8 cellular contexts compared by ENCODE assay signal in the genomic region with DNA sequence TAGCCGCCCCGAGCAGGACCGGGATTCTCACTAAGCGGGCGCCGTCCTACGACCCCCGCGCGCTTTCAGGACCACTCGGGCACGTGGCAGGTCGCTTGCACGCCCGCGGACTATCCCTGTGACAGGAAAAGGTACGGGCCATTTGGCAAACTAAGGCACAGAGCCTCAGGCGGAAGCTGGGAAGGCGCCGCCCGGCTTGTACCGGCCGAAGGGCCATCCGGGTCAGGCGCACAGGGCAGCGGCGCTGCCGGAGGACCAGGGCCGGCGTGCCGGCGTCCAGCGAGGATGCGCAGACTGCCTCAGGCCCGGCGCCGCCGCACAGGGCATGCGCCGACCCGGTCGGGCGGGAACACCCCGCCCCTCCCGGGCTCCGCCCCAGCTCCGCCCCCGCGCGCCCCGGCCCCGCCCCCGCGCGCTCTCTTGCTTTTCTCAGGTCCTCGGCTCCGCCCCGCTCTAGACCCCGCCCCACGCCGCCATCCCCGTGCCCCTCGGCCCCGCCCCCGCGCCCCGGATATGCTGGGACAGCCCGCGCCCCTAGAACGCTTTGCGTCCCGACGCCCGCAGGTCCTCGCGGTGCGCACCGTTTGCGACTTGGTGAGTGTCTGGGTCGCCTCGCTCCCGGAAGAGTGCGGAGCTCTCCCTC. TPM values are rescaled to one million over a fixed set of nuclear protein-coding genes. Genes with fewer than 3 reads are reported as not detected.
DNase-seq lines count a peak whose midpoint lies in the region; ATAC-seq and TF ChIP-seq lines count a peak whose summit lies in the region.

A gene (plus strand): TSS at position 539 of the 643 bp plus-strand sequence.

- POLR2A ChIA-PET in CD4-positive, alpha-beta T cell (lab: Charles Lee), result interaction anchor here (0.6 to 3.3 kb wide), 4 partner anchors 430 to 834 kb away, joined by 3 to 26 read pairs (median 10); a partner anchor contains a TSS

- H3K4me1 ChIP-seq in tibial artery, result peaks cover 0 to 17% (median 12%) of the 10 kb centered on the region in 4 donors

- H3K9me3 ChIP-seq in CD4-positive, alpha-beta T cell (ENCODE audit: control insufficient read depth, low read length), result no peaks in the 10 kb centered on the region
- H3K9me3 ChIP-seq in tibial artery, result no peaks in the 10 kb centered on the region

- H3K9me3 Mint-ChIP-seq in CD4-positive, alpha-beta T cell, result no peaks in the 10 kb centered on the region
- H3K9me3 Mint-ChIP-seq in activated naive CD8-positive, alpha-beta T cell treated with anti-CD3 and anti-CD28 coated beads, Interleukin-2, amount 50 U/mL, for 24 hours, result no peaks in the 10 kb centered on the region

- no peak for TF ChIP-seq CTCF in CD4-positive, alpha-beta T cell (IDR thresholded peaks at IDR 0.05)
- no peak for TF ChIP-seq CTCF in tibial artery (IDR thresholded peaks at IDR 0.05)

- H3K4me3 ChIP-seq in tibial artery, result peak within 1 kb of the TSS; percentile 59 to 93

- peak; percentile 98 for ATAC-seq in CD4-positive, alpha-beta T cell (ENCODE audit: poor library complexity)
- ATAC-seq in GM19351 (IDR thresholded peaks at IDR 0.05; ENCODE audit: unreplicated experiment) (peak; percentile 88), HG03520 (IDR thresholded peaks at IDR 0.05; ENCODE audit: unreplicated experiment) (peak; percentile 87)
- ATAC-seq in activated naive CD8-positive, alpha-beta T cell treated with anti-CD3 and anti-CD28 coated beads, Interleukin-2, amount 50 U/mL, for 24 hours, result peak; percentile 93

- H3K27ac ChIP-seq in CD4-positive, alpha-beta T cell (ENCODE audit: low read depth, low read length), result peak within 1 kb of the TSS; percentile 58
- peak within 1 kb of the TSS; percentile 81 to 88 for H3K27ac ChIP-seq in tibial artery

- no peaks in the 10 kb centered on the region for H3K27me3 ChIP-seq in CD4-positive, alpha-beta T cell (ENCODE audit: control insufficient read depth, insufficient read depth, low read length)
- H3K27me3 ChIP-seq in tibial artery, result no peaks in the 10 kb centered on the region

- peaks cover 22% of the 10 kb centered on the region for H3K4me1 Mint-ChIP-seq in CD4-positive, alpha-beta T cell (ENCODE audit: low read depth)
- H3K4me1 Mint-ChIP-seq in activated naive CD8-positive, alpha-beta T cell treated with anti-CD3 and anti-CD28 coated beads, Interleukin-2, amount 50 U/mL, for 24 hours, result peaks cover 11% of the 10 kb centered on the region

- peaks cover 0 to 16% (median 3%) of the 10 kb centered on the region in 3 donors for H3K36me3 ChIP-seq in tibial artery

- H3K27me3 Mint-ChIP-seq in CD4-positive, alpha-beta T cell, result no peaks in the 10 kb centered on the region
- H3K27me3 Mint-ChIP-seq in activated naive CD8-positive, alpha-beta T cell treated with anti-CD3 and anti-CD28 coated beads, Interleukin-2, amount 50 U/mL, for 24 hours, result no peaks in the 10 kb centered on the region

- H3K36me3 Mint-ChIP-seq in CD4-positive, alpha-beta T cell (ENCODE audit: low read depth), result peaks cover 12% of the 10 kb centered on the region
- H3K36me3 Mint-ChIP-seq in activated naive CD8-positive, alpha-beta T cell treated with anti-CD3 and anti-CD28 coated beads, Interleukin-2, amount 50 U/mL, for 24 hours (ENCODE audit: low read depth), result peaks cover 2% of the 10 kb centered on the region

- peak within 1 kb of the TSS; percentile 90 for H3K27ac Mint-ChIP-seq in CD4-positive, alpha-beta T cell
- H3K27ac Mint-ChIP-seq in activated naive CD8-positive, alpha-beta T cell treated with anti-CD3 and anti-CD28 coated beads, Interleukin-2, amount 50 U/mL, for 24 hours, result peak within 1 kb of the TSS; percentile 59

- peak within 1 kb of the TSS; percentile 93 for H3K4me3 Mint-ChIP-seq in CD4-positive, alpha-beta T cell
- peak within 1 kb of the TSS; percentile 83 for H3K4me3 Mint-ChIP-seq in activated naive CD8-positive, alpha-beta T cell treated with anti-CD3 and anti-CD28 coated beads, Interleukin-2, amount 50 U/mL, for 24 hours

- DNase-seq in CD4-positive, alpha-beta T cell, result peak; percentile 97 to 99 (median 99)
- DNase-seq in SKM-1 treated with dmso at 0.1 percent for 144 hours (lab: John Stamatoyannopoulos, UW; ENCODE audit: unreplicated experiment) (peak; percentile 68), cardiac septum (ENCODE audit: low spot score) (peak; percentile 96), pons (ENCODE audit: low spot score) (peak; percentile 80), tibial artery (peak; percentile 95 to 96)
- peak; percentile 99 for DNase-seq in activated naive CD8-positive, alpha-beta T cell treated with anti-CD3 and anti-CD28 coated beads, Interleukin-2, amount 50 U/mL, for 24 hours

- intact Hi-C loops in CD4-positive, alpha-beta T cell (cut with DNase I, micrococcal nuclease), result loop anchor here (1.0 to 10.0 kb wide), 8 partner anchors 432 to 1422 kb away; a partner anchor contains a TSS
- intact Hi-C loops in cardiac septum (cut with DNase I) (no loop called here), tibial artery (cut with DNase I; ENCODE audit: low total_unique reads) (loop anchor here (10.0 kb wide), 1 partner anchor 488 kb away; no protein-coding TSS in a partner anchor)

- CTCF ChIA-PET in CD4-positive, alpha-beta T cell (lab: Charles Lee), result no interaction called here

RNA-seq across cellular contexts. Expression of the gene that starts here (rescaled TPM):
- 1 to 10 TPM; 9.0 to 9.6 TPM for total RNA-seq in CD4-positive, alpha-beta T cell
- total RNA-seq in cardiac septum, result 11.4 TPM

Comparison
In these comparisons a context has a peak if more than half of its experiments do, and no peak if none do; other contexts are left out.
1. Peak in every context shown above with its lines: DNase-seq, ATAC-seq, H3K4me3 ChIP-seq and H3K27ac ChIP-seq.